15 cellular contexts compared by ENCODE assay signal in the genomic region with DNA sequence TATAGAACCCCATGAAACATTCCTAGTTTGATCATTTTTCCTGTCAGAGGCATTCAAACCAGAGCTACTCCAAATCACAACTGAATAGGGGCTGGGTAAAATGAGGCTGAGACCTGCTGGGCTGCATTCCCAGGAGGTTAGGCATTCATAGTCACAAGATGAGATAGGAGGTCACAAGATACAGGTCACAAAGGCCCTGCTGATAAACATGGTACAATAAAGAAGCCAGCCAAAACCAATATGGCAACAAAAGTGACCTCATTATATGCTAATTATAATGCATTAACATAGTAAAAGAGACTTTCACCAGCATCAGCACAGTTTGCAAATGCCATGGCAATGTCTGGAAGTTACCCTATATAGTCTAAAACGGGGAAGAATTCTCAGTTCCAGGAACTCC. TPM values are rescaled to one million over a fixed set of nuclear protein-coding genes. Genes with fewer than 3 reads are reported as not detected.
DNase-seq lines count a peak whose midpoint lies in the region; ATAC-seq and TF ChIP-seq lines count a peak whose summit lies in the region.
"Had no signal": no experiment of that assay in that cellular context is flagged by ENCODE, and none has a peak within 500 bp of the region (broad histone marks: within the 10 kb centered on the region; RNA-seq: fewer than 3 reads in every experiment).

No MANE protein-coding gene starts in this region.

- H3K9ac ChIP-seq in HUES64 (ENCODE audit: low read depth, low read length), result no peak overlapping the region
- H3K9ac ChIP-seq: SK-N-SH had no signal

- H3K9me3 ChIP-seq in HUES64 (ENCODE audit: insufficient read depth, low read depth, low read length) (no peaks in the 10 kb centered on the region), adrenal gland (replicated peaks in 1 of 3) (no peaks in the 10 kb centered on the region)
- H3K9me3 ChIP-seq: SK-N-SH had no signal

- H3K36me3 ChIP-seq in HUES64 (ENCODE audit: insufficient read depth, low read length), result no peaks in the 10 kb centered on the region
- no peaks in the 10 kb centered on the region for H3K36me3 ChIP-seq in adrenal gland (replicated peaks in 1 of 2)

- CTCF ChIA-PET in Calu3 (lab: Charles Lee), result interaction anchor here (1.0 to 1.6 kb wide), 3 partner anchors 10 to 36 kb away, joined by 3 to 5 read pairs (median 3); no protein-coding TSS in a partner anchor

- H3K4me1 Mint-ChIP-seq in Calu3 (ENCODE audit: low read depth, unreplicated experiment), result peaks cover 30% of the 10 kb centered on the region

- ATAC-seq in HG03108 (IDR thresholded peaks at IDR 0.05; ENCODE audit: unreplicated experiment) (no peak), GM18519 (IDR thresholded peaks at IDR 0.05; ENCODE audit: low FRiP score, unreplicated experiment) (no peak)
- no peak for ATAC-seq in activated CD4-positive, CD25-positive, alpha-beta regulatory T cell treated with anti-CD3 and anti-CD28 coated beads, Interleukin-2, amount 50 U/mL, for 24 hours

- 27% methylated on average over 1 of the region's 1 CpG for WGBS in HUES64
- WGBS in adrenal gland, 4 donors, result 56 to 73% (median 65%) methylated on average over 1 of the region's 1 CpG

- H3K27me3 ChIP-seq in HUES64 (ENCODE audit: insufficient read depth, low read length) (no peaks in the 10 kb centered on the region), adrenal gland (no peaks in the 10 kb centered on the region)

- in situ Hi-C loops in SK-MEL-5 (cut with HindIII; ENCODE audit: low pct_unique_long_range_greater_than_20kb, low sequenced_read_pairs), result no loop called here

- BruUV-seq in Calu3 (replicated peaks; lab: Mats Ljungman, UMichigan), result no TSS peak

- H3K27me3 Mint-ChIP-seq in Calu3 (ENCODE audit: unreplicated experiment), result no peaks in the 10 kb centered on the region

- H3K27ac ChIP-seq in HUES64 (ENCODE audit: low read depth, low read length) (peak overlapping the region; percentile 65), adrenal gland (no peak overlapping the region)

- H3K4me3 ChIP-seq in HUES64 (ENCODE audit: low read length) (no peak overlapping the region), adrenal gland (no peak overlapping the region)

- DNase-seq in Calu3 (peak; percentile 10), SK-MEL-5 (ENCODE audit: low read depth, low spot score) (peak; percentile 90), islet precursor cell (peak; percentile 83), adrenal gland (no peak)
- DNase-seq: C1 segment of cervical spinal cord, NCI-H1436 treated with DMSO at 0.1 percent for 48 hours, NCI-H2081 treated with DMSO at 0.1 percent for 48 hours, NCI-H524, OCI-M1, SK-N-SH had no signal

- no peaks in the 10 kb centered on the region for H3K36me3 Mint-ChIP-seq in Calu3 (ENCODE audit: insufficient read depth, unreplicated experiment)
- H3K36me3 Mint-ChIP-seq: IgD-negative memory B cell had no signal

- TF ChIP-seq CTCF in Calu3 (IDR thresholded peaks at IDR 0.05; ENCODE audit: unreplicated experiment), result no peak
- no peak for TF ChIP-seq CTCF in adrenal gland (IDR thresholded peaks at IDR 0.05)

- TF ChIP-seq POLR2A in adrenal gland (IDR thresholded peaks at IDR 0.05), result no peak

- peaks cover 4% of the 10 kb centered on the region for H3K9me3 Mint-ChIP-seq in Calu3 (ENCODE audit: low read depth, unreplicated experiment)
- H3K9me3 Mint-ChIP-seq: IgD-negative memory B cell had no signal

- peak overlapping the region; percentile 89 for H3K27ac Mint-ChIP-seq in Calu3 (ENCODE audit: unreplicated experiment)
- H3K27ac Mint-ChIP-seq: IgD-negative memory B cell had no signal

- no peak overlapping the region for H3K4me3 Mint-ChIP-seq in Calu3 (ENCODE audit: low read depth, unreplicated experiment)
- H3K4me3 Mint-ChIP-seq: IgD-negative memory B cell had no signal

- intact Hi-C loops in Calu3 (cut with micrococcal nuclease; ENCODE audit: unreplicated experiment), result no loop called here
- intact Hi-C loops in adrenal gland (cut with DNase I), result no loop called here

- H3K4me1 ChIP-seq in HUES64 (ENCODE audit: insufficient read depth, low read length), result peaks cover 17% of the 10 kb centered on the region
- no peaks in the 10 kb centered on the region for H3K4me1 ChIP-seq in adrenal gland (replicated peaks in 1 of 2)

RNA-seq across cellular contexts. Expression of gene TWIST1, which starts 37.4 kb away (rescaled TPM):
- total RNA-seq in Calu3 (2022), result 2.4 and 2.9 TPM in 2 replicates
- polyA plus RNA-seq in HUES64 (2013, experiment 1 of 2), result 3.5 TPM
- 2.6 TPM for polyA plus RNA-seq in HUES64 (2013, experiment 2 of 2)
- total RNA-seq in SK-MEL-5 (2014; rRNA removed; shearing (Covaris generic)), result 22.0 and 38.1 TPM in 2 replicates
- 50.5 and 50.6 TPM in 2 replicates for polyA plus RNA-seq in SK-MEL-5 (2015; cell fraction: cytosol; rRNA removed)
- 20.4 and 25.0 TPM in 2 replicates for polyA plus RNA-seq in SK-MEL-5 (2015; cell fraction: nucleus; rRNA removed)
- total RNA-seq in adrenal gland, result 10 to 100 TPM in 4 of 8 donors, 1 to 10 TPM in 4; 1.8 to 16.3 (median 10.5) TPM
- polyA plus RNA-seq in adrenal gland, result 10 to 100 TPM in 1 of 3 donors, 1 to 10 TPM in 2; 1.9 to 17.9 (median 3.0) TPM
- polyA plus RNA-seq: IgD-negative memory B cell had no signal

Comparison
In these comparisons a context has a peak if more than half of its experiments do, and no peak if none do; other contexts are left out.
1. DNase-seq: peak in Calu3 (single experiment), SK-MEL-5 (single experiment) and islet precursor cell (single experiment); none in adrenal gland (0 of 7).